Comparison of ENCODE assay signal across 15 cellular contexts in the genomic region with DNA sequence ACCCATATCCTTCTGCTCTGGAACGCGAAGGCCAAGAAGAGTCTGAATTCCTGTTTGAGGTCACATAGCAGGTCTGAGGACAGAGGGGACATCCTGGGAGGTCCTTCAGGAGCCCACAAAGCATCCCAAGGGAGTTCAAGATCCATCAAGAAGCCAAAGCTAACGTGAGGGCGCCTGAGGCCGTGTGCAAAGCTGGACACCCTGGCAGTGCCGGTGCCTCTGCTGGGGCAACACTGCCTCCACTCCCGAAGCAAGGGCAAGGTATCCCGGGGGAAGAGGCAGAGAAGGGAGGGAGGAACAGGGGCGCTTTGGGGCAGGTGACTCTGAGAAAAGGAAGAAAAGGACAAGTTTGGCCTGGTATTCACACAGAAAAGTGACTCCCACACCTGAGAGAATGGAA. TPM values are rescaled to one million over a fixed set of nuclear protein-coding genes. Genes with fewer than 3 reads are reported as not detected.
DNase-seq lines count a peak whose midpoint lies in the region; ATAC-seq and TF ChIP-seq lines count a peak whose summit lies in the region.
"Had no signal": no experiment of that assay in that cellular context is flagged by ENCODE, and none has a peak within 500 bp of the region (broad histone marks: within the 10 kb centered on the region; RNA-seq: fewer than 3 reads in every experiment).

No MANE protein-coding gene starts in this region.

- no peak for ATAC-seq in Right ventricle myocardium superior (ENCODE audit: poor library complexity)
- no peak for ATAC-seq in right lobe of liver
- no peak for ATAC-seq in HG03135 (IDR thresholded peaks at IDR 0.05; ENCODE audit: unreplicated experiment)

- H3K9me3 ChIP-seq in right atrium auricular region: no peaks in the 10 kb centered on the region
- H3K9me3 ChIP-seq in right lobe of liver: no peaks in the 10 kb centered on the region
- no peaks in the 10 kb centered on the region for H3K9me3 ChIP-seq in adrenal gland (replicated peaks in 1 of 3)
- H3K9me3 ChIP-seq: HAP-1, ovary, upper lobe of right lung had no signal

- H3K27me3 ChIP-seq in right atrium auricular region (no peaks in the 10 kb centered on the region), right lobe of liver (no peaks in the 10 kb centered on the region), rectal smooth muscle tissue (ENCODE audit: control insufficient read depth, insufficient read depth, low read length) (no peaks in the 10 kb centered on the region), adrenal gland (no peaks in the 10 kb centered on the region)
- H3K27me3 ChIP-seq: ovary, upper lobe of right lung had no signal

- 63% methylated on average over 5 of the region's 9 CpGs for WGBS in right lobe of liver (ENCODE audit: insufficient coverage, low coverage, low lambda C conversion rate, missing lambda C conversion rate)
- WGBS in adrenal gland, 4 donors: 76 to 84% (median 80%) methylated on average over 9 of the region's 9 CpGs

- peaks cover 0 to 75% of the 10 kb centered on the region in 2 donors for H3K4me1 ChIP-seq in right atrium auricular region
- peaks cover 0 to 33% (median 15%) of the 10 kb centered on the region in 4 donors for H3K4me1 ChIP-seq in right lobe of liver
- peaks cover 56% of the 10 kb centered on the region for H3K4me1 ChIP-seq in rectal smooth muscle tissue (ENCODE audit: control insufficient read depth, insufficient read depth, low read length)
- H3K4me1 ChIP-seq in adrenal gland (replicated peaks in 1 of 2): peaks cover 17 to 27% of the 10 kb centered on the region in 2 donors

- intact Hi-C loops in Right ventricle myocardium superior (cut with DNase I) (no loop called here), right lobe of liver (cut with DNase I) (no loop called here), adrenal gland (cut with DNase I) (no loop called here)

- no peak overlapping the region for H3K4me3 ChIP-seq in right atrium auricular region
- no peak overlapping the region for H3K4me3 ChIP-seq in right lobe of liver
- H3K4me3 ChIP-seq in rectal smooth muscle tissue (ENCODE audit: low read length): no peak overlapping the region
- no peak overlapping the region for H3K4me3 ChIP-seq in adrenal gland
- no peak overlapping the region for H3K4me3 ChIP-seq in foreskin fibroblast (ENCODE audit: low read depth in 1 of 2, low read length in 2 of 2)
- H3K4me3 ChIP-seq: HAP-1, K562, ovary, upper lobe of right lung had no signal

- no peak for DNase-seq in right atrium auricular region (ENCODE audit: low spot score)
- no peak for DNase-seq in Right ventricle myocardium superior
- DNase-seq in right lobe of liver: no peak
- no peak for DNase-seq in adrenal gland
- DNase-seq in substantia nigra (lab: John Stamatoyannopoulos, UW): no peak
- no peak for DNase-seq in foreskin fibroblast
- DNase-seq: activated CD4-positive, alpha-beta memory T cell treated with anti-CD3 and anti-CD28 coated beads for 36 hours; NCI-H2227 treated with DMSO at 0.1 percent for 48 hours; stimulated activated CD4-positive, alpha-beta T cell treated with anti-CD3 and anti-CD28 coated beads, Interleukin-15, amount 100 ng/mL, for 24 hours had no signal

- H3K27ac ChIP-seq in right atrium auricular region: peak overlapping the region; percentile 76 to 92
- H3K27ac ChIP-seq in right lobe of liver: peak overlapping the region in 2 of 3 donors; percentile 18 to 92
- peak overlapping the region; percentile 79 for H3K27ac ChIP-seq in rectal smooth muscle tissue (ENCODE audit: low read depth, low read length)
- peak overlapping the region in 1 of 5 donors; percentile 51 for H3K27ac ChIP-seq in adrenal gland
- no peak overlapping the region for H3K27ac ChIP-seq in substantia nigra (ENCODE audit: low read depth, low read length, poor library complexity, severe bottlenecking)

- TF ChIP-seq POLR2A in right lobe of liver (IDR thresholded peaks at IDR 0.05) (no peak), adrenal gland (IDR thresholded peaks at IDR 0.05) (no peak)

- no peak overlapping the region for H3K9ac ChIP-seq in rectal smooth muscle tissue (ENCODE audit: low read length)

- no peaks in the 10 kb centered on the region for H3K36me3 ChIP-seq in right atrium auricular region
- no peaks in the 10 kb centered on the region for H3K36me3 ChIP-seq in right lobe of liver
- no peaks in the 10 kb centered on the region for H3K36me3 ChIP-seq in rectal smooth muscle tissue (ENCODE audit: control insufficient read depth, insufficient read depth, low read length)
- no peaks in the 10 kb centered on the region for H3K36me3 ChIP-seq in adrenal gland (replicated peaks in 1 of 2)
- H3K36me3 ChIP-seq: HAP-1, ovary, upper lobe of right lung had no signal

- no peak for TF ChIP-seq CTCF in right atrium auricular region (IDR thresholded peaks at IDR 0.05)
- no peak for TF ChIP-seq CTCF in right lobe of liver (IDR thresholded peaks at IDR 0.05)
- no peak for TF ChIP-seq CTCF in adrenal gland (IDR thresholded peaks at IDR 0.05)
- TF ChIP-seq CTCF in foreskin fibroblast (IDR thresholded peaks at IDR 0.05; ENCODE audit: low read depth, low read length): no peak

RNA-seq across cellular contexts. Expression of gene CDON, which starts 50.3 kb away (rescaled TPM):
- total RNA-seq in right atrium auricular region: 10 to 100 TPM; 17.6 to 21.9 TPM
- 12.3 TPM for total RNA-seq in Right ventricle myocardium superior
- total RNA-seq in right lobe of liver: 1 to 10 TPM; 1.8 to 4.1 (median 3.3) TPM
- total RNA-seq in adrenal gland: 10 to 100 TPM in 1 of 8 donors, 1 to 10 TPM in 7; 2.1 to 12.1 (median 4.8) TPM
- polyA plus RNA-seq in adrenal gland: 1 to 10 TPM in 2 of 3 donors, under 1 TPM in 1; 0.90 to 1.2 (median 1.1) TPM
